Comparison of ENCODE assay signal across 16 cellular contexts in the genomic region with DNA sequence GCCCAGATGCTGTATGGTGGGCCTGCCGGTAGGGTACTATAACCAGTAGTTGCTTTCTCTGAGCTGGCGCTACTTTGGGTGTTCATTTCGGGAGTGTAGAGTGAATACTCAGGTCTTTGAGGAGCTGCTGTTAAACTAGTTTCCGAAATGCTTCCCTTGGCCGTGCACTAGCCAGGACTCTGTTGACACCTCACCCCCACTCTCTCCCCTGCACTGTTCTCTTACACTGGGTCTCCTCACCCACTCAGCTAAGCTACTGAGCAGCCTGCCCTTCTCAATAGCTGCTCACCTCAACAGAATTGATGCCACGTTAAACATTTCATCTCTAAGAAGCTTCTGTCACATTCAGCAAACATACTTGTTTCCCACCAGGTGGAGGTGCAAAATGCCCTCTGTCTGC.
A peak's percentile ranks its signal among the peaks of the same experiment; 100 is the strongest.
DNase-seq lines count a peak whose midpoint lies in the region; ATAC-seq and TF ChIP-seq lines count a peak whose summit lies in the region.
"Had no signal": no experiment of that assay in that cellular context is flagged by ENCODE, and none has a peak within 500 bp of the region (broad histone marks: within the 10 kb centered on the region; RNA-seq: fewer than 3 reads in every experiment).

No MANE protein-coding gene starts in this region.

- no peaks in the 10 kb centered on the region for H3F3A ChIP-seq in GM23338 (replicated peaks; ENCODE audit: low read depth)

- H3K36me3 Mint-ChIP-seq in GM23338 (ENCODE audit: low read depth) = no peaks in the 10 kb centered on the region
- no peaks in the 10 kb centered on the region for H3K36me3 Mint-ChIP-seq in stimulated activated effector memory CD8-positive, alpha-beta T cell treated with anti-CD3 and anti-CD28 coated beads, Interleukin-12 subunit alpha, Interleukin-12 subunit beta, amount 100 ng/mL, for 72 hours

- H3K4me3 Mint-ChIP-seq in GM23338 = no peak overlapping the region
- no peak overlapping the region for H3K4me3 Mint-ChIP-seq in stimulated activated effector memory CD8-positive, alpha-beta T cell treated with anti-CD3 and anti-CD28 coated beads, Interleukin-12 subunit alpha, Interleukin-12 subunit beta, amount 100 ng/mL, for 72 hours
- H3K4me3 Mint-ChIP-seq: IgD-negative memory B cell had no signal

- TF ChIP-seq POLR2A in erythroblast (IDR thresholded peaks at IDR 0.05; ENCODE audit: low read length) = no peak

- no peaks in the 10 kb centered on the region for H3K79me2 ChIP-seq in GM23338 (replicated peaks; ENCODE audit: insufficient read depth)

- no peak for ATAC-seq in GM23338
- ATAC-seq in lower lobe of right lung = peak in 1 of 2 donors; percentile 19
- peak; percentile 24 for ATAC-seq in stimulated activated effector memory CD8-positive, alpha-beta T cell treated with anti-CD3 and anti-CD28 coated beads, Interleukin-12 subunit alpha, Interleukin-12 subunit beta, amount 100 ng/mL, for 72 hours
- ATAC-seq: HCT116 had no signal

- H3K4me1 ChIP-seq in GM23338 (ENCODE audit: insufficient read depth) = no peaks in the 10 kb centered on the region
- no peaks in the 10 kb centered on the region for H3K4me1 ChIP-seq in lower lobe of right lung
- H3K4me1 ChIP-seq: Caco-2, Peyer's patch had no signal

- H3K9me3 ChIP-seq in lower lobe of right lung = no peaks in the 10 kb centered on the region
- H3K9me3 ChIP-seq: Caco-2, Peyer's patch had no signal

- no peak for DNase-seq in GM23338 (ENCODE audit: low spot score)
- no peak for DNase-seq in caudate nucleus (lab: John Stamatoyannopoulos, UW)
- DNase-seq in lower lobe of right lung = no peak
- no peak for DNase-seq in stimulated activated effector memory CD8-positive, alpha-beta T cell treated with anti-CD3 and anti-CD28 coated beads, Interleukin-12 subunit alpha, Interleukin-12 subunit beta, amount 100 ng/mL, for 72 hours (ENCODE audit: low spot score in 2 of 2)
- no peak for DNase-seq in erythroblast (lab: John Stamatoyannopoulos, UW)
- no peak for DNase-seq in iPS-NIHi11 (ENCODE audit: low spot score)
- DNase-seq in UCSD-AML1 (lab: John Stamatoyannopoulos, UW; ENCODE audit: unreplicated experiment) = no peak
- DNase-seq: AML-193, Caco-2, NCI-H1417, NCI-H1930, NCI-H2171 treated with DMSO at 0.1 percent for 48 hours, NCI-H510A, Peyer's patch had no signal

- H3K27ac Mint-ChIP-seq in GM23338 = no peak overlapping the region
- H3K27ac Mint-ChIP-seq in stimulated activated effector memory CD8-positive, alpha-beta T cell treated with anti-CD3 and anti-CD28 coated beads, Interleukin-12 subunit alpha, Interleukin-12 subunit beta, amount 100 ng/mL, for 72 hours = no peak overlapping the region
- H3K27ac Mint-ChIP-seq: IgD-negative memory B cell had no signal

- H3K27me3 ChIP-seq in GM23338 (ENCODE audit: insufficient read depth) = no peaks in the 10 kb centered on the region
- H3K27me3 ChIP-seq in lower lobe of right lung (ENCODE audit: low read depth) = no peaks in the 10 kb centered on the region
- H3K27me3 ChIP-seq: Peyer's patch had no signal

- H3K4me3 ChIP-seq in GM23338 (no peak overlapping the region), lower lobe of right lung (peak overlapping the region; percentile 48)

- H3K36me3 ChIP-seq in GM23338 (ENCODE audit: insufficient read depth) = no peaks in the 10 kb centered on the region
- H3K36me3 ChIP-seq in lower lobe of right lung = no peaks in the 10 kb centered on the region
- H3K36me3 ChIP-seq: Peyer's patch had no signal

- no peaks in the 10 kb centered on the region for H3K4me1 Mint-ChIP-seq in GM23338
- no peaks in the 10 kb centered on the region for H3K4me1 Mint-ChIP-seq in stimulated activated effector memory CD8-positive, alpha-beta T cell treated with anti-CD3 and anti-CD28 coated beads, Interleukin-12 subunit alpha, Interleukin-12 subunit beta, amount 100 ng/mL, for 72 hours
- H3K4me1 Mint-ChIP-seq: IgD-negative memory B cell had no signal

- no peaks in the 10 kb centered on the region; the same call in 2 of the 3 replicates for H3K9me3 Mint-ChIP-seq in GM23338
- H3K9me3 Mint-ChIP-seq in stimulated activated effector memory CD8-positive, alpha-beta T cell treated with anti-CD3 and anti-CD28 coated beads, Interleukin-12 subunit alpha, Interleukin-12 subunit beta, amount 100 ng/mL, for 72 hours = no peaks in the 10 kb centered on the region

- H3K27me3 Mint-ChIP-seq in GM23338 (ENCODE audit: insufficient read depth, low read depth, poor library complexity) = peaks cover 3% of the 10 kb centered on the region
- H3K27me3 Mint-ChIP-seq: IgD-negative memory B cell had no signal

- no peaks in the 10 kb centered on the region for H3K9me2 ChIP-seq in GM23338 (ENCODE audit: insufficient read depth)

- intact Hi-C loops in lower lobe of right lung (cut with DNase I) = no loop called here

- no peak overlapping the region for H3K4me2 ChIP-seq in GM23338

- no peak overlapping the region for H3K27ac ChIP-seq in GM23338 (ENCODE audit: low read depth)
- peak overlapping the region; percentile 30 for H3K27ac ChIP-seq in caudate nucleus (ENCODE audit: low read depth, low read length)
- peak overlapping the region; percentile 51 for H3K27ac ChIP-seq in lower lobe of right lung

- peak overlapping the region; percentile 32; the same call in 1 of the 2 replicates for H2AFZ ChIP-seq in GM23338

- TF ChIP-seq CTCF in GM23338 (conservative IDR thresholded peaks at IDR 0.05; ENCODE audit: low read depth in 2 of 2) (no peak), lower lobe of right lung (IDR thresholded peaks at IDR 0.05) (no peak)

- H4K20me1 ChIP-seq in GM23338 (replicated peaks; ENCODE audit: insufficient read depth) = no peaks in the 10 kb centered on the region

TF ChIP-seq in GM23338, 12 proteins besides CTCF, POLR2A, EP300 and RAD21 (continues in another document):
- TF ChIP-seq, protein P1, sequence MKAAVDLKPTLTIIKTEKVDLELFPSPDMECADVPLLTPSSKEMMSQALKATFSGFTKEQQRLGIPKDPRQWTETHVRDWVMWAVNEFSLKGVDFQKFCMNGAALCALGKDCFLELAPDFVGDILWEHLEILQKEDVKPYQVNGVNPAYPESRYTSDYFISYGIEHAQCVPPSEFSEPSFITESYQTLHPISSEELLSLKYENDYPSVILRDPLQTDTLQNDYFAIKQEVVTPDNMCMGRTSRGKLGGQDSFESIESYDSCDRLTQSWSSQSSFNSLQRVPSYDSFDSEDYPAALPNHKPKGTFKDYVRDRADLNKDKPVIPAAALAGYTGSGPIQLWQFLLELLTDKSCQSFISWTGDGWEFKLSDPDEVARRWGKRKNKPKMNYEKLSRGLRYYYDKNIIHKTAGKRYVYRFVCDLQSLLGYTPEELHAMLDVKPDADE (IDR thresholded peaks at IDR 0.05) = no peak
- TF ChIP-seq NANOG (IDR thresholded peaks at IDR 0.05; ENCODE audit: borderline replicate concordance) (no peak), CREB1 (CRISPR knock-in tag; IDR thresholded peaks at IDR 0.05; ENCODE audit: low read depth) (no peak)
